15 cellular contexts compared by ENCODE assay signal in the genomic region with DNA sequence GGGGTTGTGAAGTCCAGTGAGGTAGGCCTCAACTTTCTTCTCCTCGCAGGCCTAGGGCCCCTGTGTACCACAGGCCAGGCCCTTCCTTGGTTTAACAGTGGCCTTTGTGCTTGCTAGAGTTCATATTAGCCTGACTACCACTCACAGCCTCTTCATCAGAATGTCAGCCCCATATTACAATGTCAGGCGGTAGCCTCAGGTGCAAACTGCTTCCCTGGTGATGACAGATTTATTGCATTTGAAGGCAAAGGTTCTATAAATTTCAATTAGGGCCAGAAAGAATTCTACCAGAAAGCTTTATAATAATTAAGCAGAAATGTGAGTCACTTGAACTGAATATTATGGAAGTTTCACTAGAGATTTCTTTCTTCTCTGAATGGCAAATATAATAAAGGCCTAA.
DNase-seq lines count a peak whose midpoint lies in the region; ATAC-seq and TF ChIP-seq lines count a peak whose summit lies in the region.
"Had no signal": no experiment of that assay in that cellular context is flagged by ENCODE, and none has a peak within 500 bp of the region (broad histone marks: within the 10 kb centered on the region; RNA-seq: fewer than 3 reads in every experiment).

No MANE protein-coding gene starts in this region.

- DNase-seq in NCI-H1417 (lab: John Stamatoyannopoulos, UW) (peak in 2 of 3 experiments; percentile 8 to 66), NCI-H1417 treated with DMSO at 0.1 percent for 48 hours (lab: John Stamatoyannopoulos, UW) (no peak), HuH-7 (ENCODE audit: low spot score) (peak; percentile 13), hepatocyte (ENCODE audit: low spot score) (peak; percentile 42), mucosa of descending colon (no peak), transverse colon (no peak), NCI-H1092 treated with DMSO at 0.1 percent for 48 hours (lab: John Stamatoyannopoulos, UW) (no peak)
- DNase-seq: AML-193; Caco-2; CD4-positive, alpha-beta T cell; HCEC 1CT; HFFc6 had no signal

- no peak overlapping the region for H3K4me2 ChIP-seq in hepatocyte
- H3K4me2 ChIP-seq: A549 had no signal

- intact Hi-C loops in mucosa of descending colon (cut with DNase I, micrococcal nuclease) (no loop called here), transverse colon (cut with DNase I; ENCODE audit: low total_unique reads) (no loop called here)

- 62% methylated on average over 2 of the region's 2 CpGs for WGBS in hepatocyte (ENCODE audit: low lambda C conversion rate, missing lambda C conversion rate)
- WGBS in transverse colon (ENCODE audit: low coverage in 1 of 2), 2 donors, result 82 to 100% methylated on average over 1 to 2 of the region's 2 CpGs

- H3K36me3 ChIP-seq in hepatocyte (replicated peaks; ENCODE audit: insufficient read depth, low read depth), result no peaks in the 10 kb centered on the region
- no peaks in the 10 kb centered on the region for H3K36me3 ChIP-seq in mucosa of descending colon (ENCODE audit: low read depth)
- H3K36me3 ChIP-seq in transverse colon, result no peaks in the 10 kb centered on the region

- in situ Hi-C loops in transverse colon (cut with MboI; ENCODE audit: low pct_ligation_motif_present in 1 of 4, low pct_unique_long_range_greater_than_20kb in 1 of 4, low sequenced_read_pairs in 3 of 4), result no loop called here

- ATAC-seq in mucosa of descending colon, result no peak
- ATAC-seq: A549 had no signal

- H3K4me3 ChIP-seq in hepatocyte (no peak overlapping the region), mucosa of descending colon (no peak overlapping the region), transverse colon (no peak overlapping the region)
- H3K4me3 ChIP-seq: A549 had no signal

- no peaks in the 10 kb centered on the region for H4K20me1 ChIP-seq in hepatocyte (ENCODE audit: insufficient read depth, poor library complexity, severe bottlenecking)

- H3K79me2 ChIP-seq in hepatocyte, result no peaks in the 10 kb centered on the region

- H3K27me3 ChIP-seq in hepatocyte (no peaks in the 10 kb centered on the region), transverse colon (no peaks in the 10 kb centered on the region)

- H3K27ac ChIP-seq in hepatocyte (peak overlapping the region; percentile 74), transverse colon (no peak overlapping the region)
- H3K27ac ChIP-seq: 22Rv1, A549, C4-2B had no signal

- H3K9me3 ChIP-seq in hepatocyte (ENCODE audit: low read depth) (no peaks in the 10 kb centered on the region), mucosa of descending colon (no peaks in the 10 kb centered on the region), transverse colon (no peaks in the 10 kb centered on the region)
- H3K9me3 ChIP-seq: A549, Caco-2 had no signal

- no peak overlapping the region for H2AFZ ChIP-seq in hepatocyte

- no peak for TF ChIP-seq POLR2A in transverse colon (IDR thresholded peaks at IDR 0.05)

- no peak for TF ChIP-seq EP300 in transverse colon (IDR thresholded peaks at IDR 0.05; ENCODE audit: low read depth)

- TF ChIP-seq CTCF in hepatocyte (IDR thresholded peaks at IDR 0.05; ENCODE audit: poor library complexity) (no peak), mucosa of descending colon (IDR thresholded peaks at IDR 0.05) (no peak), transverse colon (IDR thresholded peaks at IDR 0.05) (no peak)

- H3K4me1 ChIP-seq in hepatocyte (ENCODE audit: insufficient read depth) (peaks cover 9% of the 10 kb centered on the region), mucosa of descending colon (ENCODE audit: low read depth) (no peaks in the 10 kb centered on the region), transverse colon (no peaks in the 10 kb centered on the region)
- H3K4me1 ChIP-seq: A549, Caco-2 had no signal

- H3K9me2 ChIP-seq in hepatocyte (replicated peaks; ENCODE audit: insufficient read depth), result no peaks in the 10 kb centered on the region

Comparison
In these comparisons a context has a peak if more than half of its experiments do, and no peak if none do; other contexts are left out.
1. DNase-seq: peak in NCI-H1417 (2 of 3), HuH-7 (single experiment) and hepatocyte (single experiment); none in NCI-H1417 treated with DMSO at 0.1 percent for 48 hours (single experiment), mucosa of descending colon (0 of 3), transverse colon (single experiment) and NCI-H1092 treated with DMSO at 0.1 percent for 48 hours (single experiment).